7 cellular contexts compared by ENCODE assay signal in the genomic region with DNA sequence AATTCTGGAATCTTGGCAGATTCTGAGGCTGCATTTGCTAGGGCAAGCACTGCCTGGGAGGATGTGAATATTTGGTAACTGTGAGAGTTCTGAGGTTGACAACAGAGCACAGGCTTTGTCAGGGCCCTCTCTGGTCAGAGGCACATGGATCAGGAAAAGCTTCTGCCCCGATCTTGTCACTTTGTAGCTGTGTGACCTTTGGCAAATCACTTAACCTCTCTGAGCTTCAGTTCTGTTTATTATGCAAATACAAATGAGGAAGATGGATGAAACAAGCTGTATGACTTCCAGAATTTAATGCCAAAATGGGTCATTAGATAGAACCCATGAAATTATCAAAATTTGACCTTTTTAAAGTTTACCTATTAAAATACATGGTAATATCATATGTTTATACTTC.
"Had no signal": no experiment of that assay in that cellular context is flagged by ENCODE, and none has a peak within 500 bp of the region (broad histone marks: within the 10 kb centered on the region; RNA-seq: fewer than 3 reads in every experiment).

No MANE protein-coding gene starts in this region.

- DNase-seq: GDM1, GF-D8 had no signal

- ATAC-seq: GM12878 had no signal

- FAIRE-seq: G401.6, GM12878, GM12891, GM12892, GM18507 had no signal

- H3K4me3 ChIP-seq: GM12878 had no signal
